In the genomic region with DNA sequence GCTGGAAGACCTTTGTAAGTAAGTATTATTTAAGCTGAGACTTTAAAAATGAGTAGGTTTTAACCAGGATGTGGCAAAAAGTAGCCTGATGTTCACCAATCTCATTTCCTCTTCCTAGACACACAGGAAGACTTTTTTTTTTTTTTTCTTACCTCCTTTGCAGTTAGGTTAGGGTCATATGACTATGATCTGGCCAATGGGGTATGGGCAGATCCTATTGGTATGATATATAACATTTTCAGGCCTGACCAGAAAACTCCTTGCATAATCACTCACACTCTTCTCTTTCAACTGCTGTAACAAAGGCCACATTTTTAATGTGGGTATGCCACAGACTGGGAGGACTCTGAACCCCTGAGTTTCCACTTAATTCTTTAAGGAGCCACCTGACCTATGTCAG, we compare ENCODE assay signal across 12 cellular contexts. TPM values are rescaled to one million over a fixed set of nuclear protein-coding genes. Genes with fewer than 3 reads are reported as not detected.
DNase-seq lines count a peak whose midpoint lies in the region; TF ChIP-seq lines count a peak whose summit lies in the region.
"Had no signal": no experiment of that assay in that cellular context is flagged by ENCODE, and none has a peak within 500 bp of the region (broad histone marks: within the 10 kb centered on the region; RNA-seq: fewer than 3 reads in every experiment).

No MANE protein-coding gene starts in this region.

- peaks cover 71% of the 10 kb centered on the region for H3K4me1 ChIP-seq in CD8-positive, alpha-beta memory T cell (ENCODE audit: insufficient read depth, low read length)
- H3K4me1 ChIP-seq in hepatocyte (ENCODE audit: insufficient read depth) = peaks cover 7% of the 10 kb centered on the region

- H3K4me2 ChIP-seq in SU-DHL-6 (ENCODE audit: low read depth, low read length, poor library complexity, severe bottlenecking) (peak overlapping the region; percentile 51), hepatocyte (no peak overlapping the region)

- H3K27ac ChIP-seq in CD8-positive, alpha-beta memory T cell (ENCODE audit: low read depth, low read length) = peak overlapping the region; percentile 49
- H3K27ac ChIP-seq in SU-DHL-6 (ENCODE audit: low read depth, low read length) (peak overlapping the region; percentile 68), hepatocyte (no peak overlapping the region)
- H3K27ac ChIP-seq: right atrium auricular region, testis had no signal

- H3K9me3 ChIP-seq in CD8-positive, alpha-beta memory T cell (ENCODE audit: low read length) = no peaks in the 10 kb centered on the region
- H3K9me3 ChIP-seq in SU-DHL-6 (ENCODE audit: insufficient read depth, low read length) (no peaks in the 10 kb centered on the region), hepatocyte (ENCODE audit: low read depth) (no peaks in the 10 kb centered on the region)
- H3K9me3 ChIP-seq: right atrium auricular region, testis had no signal

- peak overlapping the region; percentile 26 to 79 (median 59) for H3K4me3 Mint-ChIP-seq in CD8-positive, alpha-beta memory T cell
- H3K4me3 Mint-ChIP-seq in immature natural killer cell = peak overlapping the region; percentile 59 to 82 (median 66)
- H3K4me3 Mint-ChIP-seq in chondrocyte (ENCODE audit: unreplicated experiment) = no peak overlapping the region
- H3K4me3 Mint-ChIP-seq in osteocyte (ENCODE audit: unreplicated experiment) = no peak overlapping the region

- CTCF ChIA-PET in CD8-positive, alpha-beta memory T cell (lab: Charles Lee) = interaction anchor here (1.1 to 1.2 kb wide), 2 partner anchors 53 to 183 kb away, joined by 3 read pairs; no protein-coding TSS in a partner anchor

- POLR2A ChIA-PET in CD8-positive, alpha-beta memory T cell (lab: Charles Lee) = interaction anchor here (0.6 to 0.7 kb wide), 4 partner anchors 51 to 359 kb away, joined by 3 to 5 read pairs (median 4); no protein-coding TSS in a partner anchor

- H3K36me3 ChIP-seq in CD8-positive, alpha-beta memory T cell (ENCODE audit: insufficient read depth, low read length) = no peaks in the 10 kb centered on the region
- no peaks in the 10 kb centered on the region for H3K36me3 ChIP-seq in SU-DHL-6 (ENCODE audit: low read length)
- H3K36me3 ChIP-seq in hepatocyte (replicated peaks; ENCODE audit: insufficient read depth, low read depth) = no peaks in the 10 kb centered on the region
- H3K36me3 ChIP-seq: right atrium auricular region had no signal

- peak overlapping the region; percentile 27 for H3K4me3 ChIP-seq in CD8-positive, alpha-beta memory T cell (ENCODE audit: low read length)
- H3K4me3 ChIP-seq in SU-DHL-6 (ENCODE audit: insufficient read depth, low read length, poor library complexity, severe bottlenecking) (no peak overlapping the region), hepatocyte (no peak overlapping the region)
- H3K4me3 ChIP-seq: right atrium auricular region, testis had no signal

- H3K9ac ChIP-seq in SU-DHL-6 (ENCODE audit: low read length) = 0 out of 2 replicates have a peak overlapping the region, but pooled peaks have one; percentile 5

- H3K9me2 ChIP-seq in SU-DHL-6 (replicated peaks; ENCODE audit: insufficient read depth, low read length) = no peaks in the 10 kb centered on the region
- no peaks in the 10 kb centered on the region for H3K9me2 ChIP-seq in hepatocyte (replicated peaks; ENCODE audit: insufficient read depth)

- H3K9me3 Mint-ChIP-seq in CD8-positive, alpha-beta memory T cell = peaks cover 0 to 2% (median 0%) of the 10 kb centered on the region in 5 donors
- H3K9me3 Mint-ChIP-seq in immature natural killer cell (no peaks in the 10 kb centered on the region), chondrocyte (ENCODE audit: low read depth) (no peaks in the 10 kb centered on the region), osteocyte (ENCODE audit: unreplicated experiment) (no peaks in the 10 kb centered on the region)

- TF ChIP-seq CTCF in SU-DHL-6 (IDR thresholded peaks at IDR 0.05; ENCODE audit: insufficient read depth, low read length, poor library complexity, severe bottlenecking) (no peak), chondrocyte (IDR thresholded peaks at IDR 0.05) (no peak), hepatocyte (IDR thresholded peaks at IDR 0.05; ENCODE audit: poor library complexity) (no peak), osteocyte (IDR thresholded peaks at IDR 0.05) (no peak)

- DNase-seq in CD8-positive, alpha-beta memory T cell = peak in 3 of 5 donors; percentile 37 to 71 (median 46)
- DNase-seq in H4 (ENCODE audit: low spot score) (peak; percentile 19), immature natural killer cell (peak; percentile 77 to 82 (median 80)), chondrocyte (ENCODE audit: low spot score) (no peak), hepatocyte (ENCODE audit: low spot score) (no peak), hepatic stellate cell (ENCODE audit: low spot score) (no peak), osteocyte (ENCODE audit: extremely low spot score, unreplicated experiment) (no peak)
- DNase-seq: GOT3, SHP77 treated with DMSO at 0.1 percent for 48 hours, testis had no signal

- peaks cover 0 to 4% (median 2%) of the 10 kb centered on the region in 3 donors for H3K36me3 Mint-ChIP-seq in CD8-positive, alpha-beta memory T cell
- peaks cover 4 to 6% (median 4%) of the 10 kb centered on the region in 3 donors for H3K36me3 Mint-ChIP-seq in immature natural killer cell
- H3K36me3 Mint-ChIP-seq in chondrocyte (ENCODE audit: low read depth) = no peaks in the 10 kb centered on the region
- H3K36me3 Mint-ChIP-seq in osteocyte (ENCODE audit: unreplicated experiment) = no peaks in the 10 kb centered on the region

- peaks cover 4% of the 10 kb centered on the region; the same call in 1 of the 2 replicates for H3F3A ChIP-seq in SU-DHL-6 (ENCODE audit: insufficient read depth)

- H4K20me1 ChIP-seq in SU-DHL-6 (ENCODE audit: low read depth, low read length) = no peaks in the 10 kb centered on the region
- no peaks in the 10 kb centered on the region for H4K20me1 ChIP-seq in hepatocyte (ENCODE audit: insufficient read depth, poor library complexity, severe bottlenecking)

- H3K4me1 Mint-ChIP-seq in CD8-positive, alpha-beta memory T cell = peaks cover 60 to 67% (median 66%) of the 10 kb centered on the region in 3 donors
- H3K4me1 Mint-ChIP-seq in immature natural killer cell (peaks cover 66 to 71% of the 10 kb centered on the region in 2 donors), chondrocyte (ENCODE audit: low read depth) (peaks cover 4% of the 10 kb centered on the region), osteocyte (ENCODE audit: unreplicated experiment) (peaks cover 4% of the 10 kb centered on the region)

- H3K27me3 Mint-ChIP-seq in CD8-positive, alpha-beta memory T cell = no peaks in the 10 kb centered on the region
- H3K27me3 Mint-ChIP-seq in immature natural killer cell (ENCODE audit: low read depth in 3 of 3) (peaks cover 2 to 12% (median 4%) of the 10 kb centered on the region in 3 donors), chondrocyte (ENCODE audit: low read depth) (peaks cover 5% of the 10 kb centered on the region), osteocyte (ENCODE audit: unreplicated experiment) (peaks cover 2% of the 10 kb centered on the region)

- H3K79me2 ChIP-seq in SU-DHL-6 (ENCODE audit: insufficient read depth, low read length) = peaks cover 6% of the 10 kb centered on the region; the same call in 1 of the 2 replicates
- peaks cover 11% of the 10 kb centered on the region for H3K79me2 ChIP-seq in hepatocyte

- peak overlapping the region in 7 of 8 donors; percentile 56 to 87 (median 84) for H3K27ac Mint-ChIP-seq in CD8-positive, alpha-beta memory T cell
- H3K27ac Mint-ChIP-seq in immature natural killer cell (peak overlapping the region; percentile 90 to 99 (median 94)), chondrocyte (ENCODE audit: unreplicated experiment) (no peak overlapping the region), osteocyte (ENCODE audit: unreplicated experiment) (no peak overlapping the region)

- H2AFZ ChIP-seq in SU-DHL-6 (ENCODE audit: low read depth, low read length, severe bottlenecking) (peak overlapping the region; percentile 82), hepatocyte (no peak overlapping the region)

- H3K27me3 ChIP-seq in CD8-positive, alpha-beta memory T cell (ENCODE audit: insufficient read depth, low read length, poor library complexity, severe bottlenecking) = no peaks in the 10 kb centered on the region
- H3K27me3 ChIP-seq in SU-DHL-6 (ENCODE audit: low read length) = no peaks in the 10 kb centered on the region
- H3K27me3 ChIP-seq in hepatocyte = no peaks in the 10 kb centered on the region
- H3K27me3 ChIP-seq: right atrium auricular region, testis had no signal

RNA-seq across cellular contexts. Expression of a gene that starts 2.7 kb away (rescaled TPM):
- 10 to 100 TPM; 17.7 to 19.9 TPM for total RNA-seq in CD8-positive, alpha-beta memory T cell
- polyA plus RNA-seq in CD8-positive, alpha-beta memory T cell = 21.3 TPM
- 1.2 and 3.3 TPM in 2 replicates for total RNA-seq in H4 (2014; rRNA removed; shearing (Covaris generic))
- 10 to 100 TPM; 11.1 to 19.0 (median 16.6) TPM for polyA plus RNA-seq in immature natural killer cell
- 0.48 to 0.65 TPM (median 0.54 TPM) in 3 replicates for total RNA-seq in chondrocyte
- total RNA-seq in hepatocyte = 6.3 and 6.7 TPM in 2 replicates
- polyA plus RNA-seq in hepatocyte = 3.0 and 4.8 TPM in 2 replicates
- total RNA-seq in osteocyte = 2.6 and 3.4 TPM in 2 replicates

RNA-seq across cellular contexts. Expression of a gene that starts 50.8 kb away (rescaled TPM):
- 10 to 100 TPM; 45.3 to 48.7 TPM for total RNA-seq in CD8-positive, alpha-beta memory T cell
- 55.5 TPM for polyA plus RNA-seq in CD8-positive, alpha-beta memory T cell
- total RNA-seq in H4 (2014; rRNA removed; shearing (Covaris generic)) = 31.2 and 33.8 TPM in 2 replicates
- 10 to 100 TPM; 31.8 to 71.6 (median 50.5) TPM for polyA plus RNA-seq in immature natural killer cell
- 9.3 to 13.6 TPM (median 9.3 TPM) in 3 replicates for total RNA-seq in chondrocyte
- total RNA-seq in hepatocyte = 41.0 and 51.3 TPM in 2 replicates
- polyA plus RNA-seq in hepatocyte = 34.3 and 44.8 TPM in 2 replicates
- total RNA-seq in osteocyte = 20.4 and 29.3 TPM in 2 replicates

Comparison
In these comparisons a context has a peak if more than half of its experiments do, and no peak if none do; other contexts are left out.
1. DNase-seq: peak in CD8-positive, alpha-beta memory T cell (3 of 5), H4 (single experiment) and immature natural killer cell (3 of 3); none in chondrocyte (single experiment), hepatocyte (single experiment), hepatic stellate cell (single experiment) and osteocyte (single experiment).
2. H3K27ac Mint-ChIP-seq: peak in CD8-positive, alpha-beta memory T cell (7 of 8) and immature natural killer cell (6 of 6); none in chondrocyte (single experiment) and osteocyte (single experiment).
3. H3K4me3 Mint-ChIP-seq: peak in CD8-positive, alpha-beta memory T cell (7 of 7) and immature natural killer cell (5 of 5); none in chondrocyte (single experiment) and osteocyte (single experiment).